ENCODE assay signal across 18 cellular contexts in genomic region chr10:98694014-98694413, GRCh38.
"Had no signal": no experiment of that assay in that cellular context is flagged by ENCODE, and none has a peak within 500 bp of the region (broad histone marks: within the 10 kb centered on the region; RNA-seq: fewer than 3 reads in every experiment).

No MANE protein-coding gene starts in this region.

- H3K4me1 ChIP-seq: adrenal gland, colonic mucosa, esophagus squamous epithelium, tibial artery, uterus had no signal

- H3K27me3 Mint-ChIP-seq: activated CD4-positive, alpha-beta memory T cell treated with anti-CD3 and anti-CD28 coated beads, Interleukin-2, amount 10 ng/mL, durations not matched to agents 7 days and 5 days had no signal

- DNase-seq: activated CD4-positive, alpha-beta memory T cell treated with anti-CD3 and anti-CD28 coated beads, Interleukin-2, amount 10 ng/mL, durations not matched to agents 7 days and 5 days; activated T-cell treated with anti-CD3 and anti-CD28 coated beads, Interleukin-2, amount 50 U/mL, for 24 hours; adrenal gland; central memory CD4-positive, alpha-beta T cell; colonic mucosa; esophagus squamous epithelium; foreskin melanocyte; head of caudate nucleus; left cardiac atrium; naive B cell; stimulated activated CD4-positive, alpha-beta T cell treated with anti-CD3 and anti-CD28 coated beads, Interleukin-4, amount 100 ng/mL, for 1 hour; stimulated activated naive B cell treated with anti-CD40 and anti-IgM and Interleukin-4, amounts not matched to agents 10 μg/mL and 1 μg/mL and 100 μg/mL, for 72 hours; tibial artery; uterus; WERI-Rb-1 had no signal

- H3K36me3 ChIP-seq: adrenal gland, colonic mucosa, esophagus squamous epithelium, tibial artery, uterus, WERI-Rb-1 had no signal

- H3K4me1 Mint-ChIP-seq: activated CD4-positive, alpha-beta memory T cell treated with anti-CD3 and anti-CD28 coated beads, Interleukin-2, amount 10 ng/mL, durations not matched to agents 7 days and 5 days; activated naive CD4-positive, alpha-beta T cell treated with anti-CD3 and anti-CD28 coated beads, Interleukin-2, amount 50 U/mL, for 24 hours; naive B cell; stimulated activated naive B cell treated with anti-CD40 and anti-IgM and Interleukin-4, amounts not matched to agents 10 μg/mL and 1 μg/mL and 100 μg/mL, for 72 hours had no signal

- H3K4me3 Mint-ChIP-seq: activated CD4-positive, alpha-beta memory T cell treated with anti-CD3 and anti-CD28 coated beads, Interleukin-2, amount 10 ng/mL, durations not matched to agents 7 days and 5 days; activated naive CD4-positive, alpha-beta T cell treated with anti-CD3 and anti-CD28 coated beads, Interleukin-2, amount 50 U/mL, for 24 hours; activated T-cell treated with anti-CD3 and anti-CD28 coated beads, Interleukin-2, amount 50 U/mL, for 24 hours; naive B cell; stimulated activated naive B cell treated with anti-CD40 and anti-IgM and Interleukin-4, amounts not matched to agents 10 μg/mL and 1 μg/mL and 100 μg/mL, for 72 hours; T-helper 1 cell treated with Interleukin-12 subunit alpha and Interleukin-12 subunit beta and Interleukin-4 antibody, amounts not matched to agents 30 μg/mL and 1 μg/mL, for 36 hours had no signal

- H3K4me3 ChIP-seq: adrenal gland, colonic mucosa, esophagus squamous epithelium, lung, tibial artery, uterus had no signal

- H3K27me3 ChIP-seq: adrenal gland, colonic mucosa, esophagus squamous epithelium, tibial artery, uterus had no signal

- H3K36me3 Mint-ChIP-seq: naive B cell; stimulated activated naive B cell treated with anti-CD40 and anti-IgM and Interleukin-4, amounts not matched to agents 10 μg/mL and 1 μg/mL and 100 μg/mL, for 72 hours had no signal

- H3K27ac Mint-ChIP-seq: activated CD4-positive, alpha-beta memory T cell treated with anti-CD3 and anti-CD28 coated beads, Interleukin-2, amount 10 ng/mL, durations not matched to agents 7 days and 5 days; activated naive CD4-positive, alpha-beta T cell treated with anti-CD3 and anti-CD28 coated beads, Interleukin-2, amount 50 U/mL, for 24 hours; activated T-cell treated with anti-CD3 and anti-CD28 coated beads, Interleukin-2, amount 50 U/mL, for 24 hours; naive B cell; stimulated activated naive B cell treated with anti-CD40 and anti-IgM and Interleukin-4, amounts not matched to agents 10 μg/mL and 1 μg/mL and 100 μg/mL, for 72 hours; T-helper 1 cell treated with Interleukin-12 subunit alpha and Interleukin-12 subunit beta and Interleukin-4 antibody, amounts not matched to agents 30 μg/mL and 1 μg/mL, for 36 hours had no signal

- H3K9me3 ChIP-seq: adrenal gland, colonic mucosa, esophagus squamous epithelium, uterus had no signal

- H3K27ac ChIP-seq: adrenal gland, colonic mucosa, esophagus squamous epithelium, tibial artery, WERI-Rb-1 had no signal
